Comparison of ENCODE assay signal across 8 cellular contexts in genomic region chr20:56628873-56629463, GRCh38. TPM values are rescaled to one million over a fixed set of nuclear protein-coding genes. Genes with fewer than 3 reads are reported as not detected.
DNase-seq lines count a peak whose midpoint lies in the region; ATAC-seq and TF ChIP-seq lines count a peak whose summit lies in the region.

TFAP2C (plus strand) TSS chr20:56629306; CDS start chr20:56629545, 239 bp downstream.

- H3K4me2 ChIP-seq in mesendoderm (ENCODE audit: low read length) = peak within 1 kb of the TSS; percentile 93

- TF ChIP-seq CTCF in RWPE1 (conservative IDR thresholded peaks at IDR 0.05; ENCODE audit: low read depth) (no peak), thyroid gland (IDR thresholded peaks at IDR 0.05) (no peak)

- H3K36me3 ChIP-seq in mesendoderm (ENCODE audit: control insufficient read depth, insufficient read depth, low read length) = no peaks in the 10 kb centered on the region
- no peaks in the 10 kb centered on the region for H3K36me3 ChIP-seq in thyroid gland

- H3K9me3 ChIP-seq in thyroid gland = no peaks in the 10 kb centered on the region

- no peak within 1 kb of the TSS for H2BK15ac ChIP-seq in mesendoderm (replicated peaks; ENCODE audit: low read depth)

- no peak within 1 kb of the TSS for H2AK5ac ChIP-seq in mesendoderm (ENCODE audit: low read length)

- H3K4me3 ChIP-seq in mesendoderm (ENCODE audit: low read length) (peak within 1 kb of the TSS; percentile 67), thyroid gland (replicated peaks in 1 of 3) (peak within 1 kb of the TSS in 2 of 3 donors; percentile 19 to 49)

- POLR2A ChIA-PET in RWPE1 (lab: Yijun Ruan, JAX; ENCODE audit: low non-redundant PET) = no interaction called here

- H3K23ac ChIP-seq in mesendoderm (ENCODE audit: low read length) = no peak within 1 kb of the TSS

- CTCF ChIA-PET in RWPE1 (lab: Yijun Ruan, JAX) = interaction anchor here (0.7 to 1.9 kb wide), 4 partner anchors 20 to 345 kb away, joined by 3 to 18 read pairs (median 7); no protein-coding TSS in a partner anchor

- H3K56ac ChIP-seq in mesendoderm (ENCODE audit: low read length) = peak within 1 kb of the TSS; percentile 90

- no peak within 1 kb of the TSS for H4K8ac ChIP-seq in mesendoderm (ENCODE audit: low read depth, low read length)

- peak within 1 kb of the TSS; percentile 70 for H3K27ac ChIP-seq in RWPE1
- peak within 1 kb of the TSS; percentile 2 for H3K27ac ChIP-seq in mesendoderm (ENCODE audit: low read depth, low read length)
- H3K27ac ChIP-seq in thyroid gland = peak within 1 kb of the TSS in 2 of 3 donors; percentile 55 to 59

- in situ Hi-C loops in ACHN (cut with HindIII; ENCODE audit: low pct_ligation_motif_present, low pct_unique_long_range_greater_than_20kb, low sequenced_read_pairs) = no loop called here

- H3K4ac ChIP-seq in mesendoderm (ENCODE audit: low read depth, low read length) = no peak within 1 kb of the TSS

- peak within 1 kb of the TSS; percentile 77 for H3K9ac ChIP-seq in mesendoderm (ENCODE audit: low read length)

- ATAC-seq in GM18868 (IDR thresholded peaks at IDR 0.05; ENCODE audit: unreplicated experiment) = peak; percentile 45

- no peaks in the 10 kb centered on the region for H3K79me1 ChIP-seq in mesendoderm (ENCODE audit: low read length)

- peaks cover 6% of the 10 kb centered on the region for H3K79me2 ChIP-seq in mesendoderm (ENCODE audit: control insufficient read depth, insufficient read depth, low read length)

- peak; percentile 78 for DNase-seq in ACHN
- peak; percentile 98 for DNase-seq in RWPE1 (ENCODE audit: low spot score)
- DNase-seq in ecto neural progenitor cell (ENCODE audit: low spot score) = peak; percentile 86
- DNase-seq in mesendoderm = peak; percentile 84
- DNase-seq in thyroid gland = peak; percentile 82 to 85
- no peak for DNase-seq in NK-92 (lab: John Stamatoyannopoulos, UW; ENCODE audit: unreplicated experiment)
- no peak for DNase-seq in GM19238 (ENCODE audit: insufficient read length, low spot score)

- no peak within 1 kb of the TSS for H3K18ac ChIP-seq in mesendoderm (ENCODE audit: low read length)

- H4K5ac ChIP-seq in mesendoderm (ENCODE audit: low read length) = no peak within 1 kb of the TSS

- no peak within 1 kb of the TSS for H2BK120ac ChIP-seq in mesendoderm (ENCODE audit: low read depth, low read length)

- H3K4me1 ChIP-seq in mesendoderm (ENCODE audit: control insufficient read depth, low read depth, low read length) (peaks cover 2% of the 10 kb centered on the region), thyroid gland (peaks cover 29 to 51% of the 10 kb centered on the region in 2 donors)

- no peak within 1 kb of the TSS for H2BK5ac ChIP-seq in mesendoderm (ENCODE audit: low read length)

- intact Hi-C loops in thyroid gland (cut with DNase I) = no loop called here

- H3K27me3 ChIP-seq in mesendoderm (ENCODE audit: insufficient read depth, low read length, poor library complexity) (peaks cover 28% of the 10 kb centered on the region), thyroid gland (peaks cover 26% of the 10 kb centered on the region)

- no CpG with 5 or more reads among the region's 62 CpGs for WGBS in mesendoderm (ENCODE audit: extremely low coverage, insufficient coverage, low lambda C conversion rate)
- WGBS in thyroid gland, 2 donors = 2 to 3% methylated on average over 24 to 38 of the region's 62 CpGs

- peak; percentile 44 to 75 for TF ChIP-seq POLR2A in thyroid gland (IDR thresholded peaks at IDR 0.05)

RNA-seq across cellular contexts. Expression of gene TFAP2C, which starts in this region (rescaled TPM):
- 6.7 TPM for polyA plus RNA-seq in mesendoderm (2013, experiment 1 of 2)
- 7.2 TPM for polyA plus RNA-seq in mesendoderm (2013, experiment 2 of 2)
- total RNA-seq in thyroid gland = 1 to 10 TPM; 3.2 to 6.9 (median 5.2) TPM

Comparison
In these comparisons a context has a peak if more than half of its experiments do, and no peak if none do; other contexts are left out.
1. DNase-seq: peak in ACHN (single experiment), RWPE1 (single experiment), ecto neural progenitor cell (single experiment), mesendoderm (single experiment) and thyroid gland (2 of 2); none in NK-92 (single experiment) and GM19238 (single experiment).
2. H3K27ac ChIP-seq: peak in every context shown above with its lines; median percentile 70 in RWPE1; 57 in thyroid gland; 2 in mesendoderm.